ENCODE assay signal across 35 cellular contexts in the genomic region with DNA sequence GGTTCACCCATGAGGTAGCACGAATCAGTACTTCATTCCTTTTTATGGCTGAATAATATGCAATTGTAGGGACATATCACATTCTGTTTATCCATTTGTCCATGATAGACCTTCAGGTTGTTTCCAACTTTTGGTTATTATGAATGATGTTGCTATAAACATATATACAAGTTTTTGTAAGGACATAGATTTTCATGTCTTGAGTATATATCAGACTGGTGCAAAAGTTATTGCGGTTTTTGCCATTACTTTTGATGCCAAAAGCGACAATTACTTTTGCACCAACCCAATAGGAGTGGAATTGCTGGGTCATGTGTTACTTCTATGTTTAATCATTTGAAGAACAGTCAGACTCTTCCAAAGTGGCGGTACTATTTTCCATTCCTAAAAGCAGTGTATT.
DNase-seq lines count a peak whose midpoint lies in the region; ATAC-seq, FAIRE-seq and TF ChIP-seq lines count a peak whose summit lies in the region.
"Had no signal": no experiment of that assay in that cellular context is flagged by ENCODE, and none has a peak within 500 bp of the region (broad histone marks: within the 10 kb centered on the region; RNA-seq: fewer than 3 reads in every experiment).

No MANE protein-coding gene starts in this region.

- in situ Hi-C loops in HepG2 (cut with HindIII; ENCODE audit: extremely low pct_ligation_motif_present, low pct_unique_long_range_greater_than_20kb) (no loop called here), K562 (cut with MboI) (no loop called here)

- H3K36me3 ChIP-seq in HepG2 (replicated peaks in 1 of 2; ENCODE audit: control insufficient read depth in 1 of 2, insufficient read depth in 2 of 2, low read length in 2 of 2) (no peaks in the 10 kb centered on the region), right lobe of liver (no peaks in the 10 kb centered on the region), HEK293 (ENCODE audit: control insufficient read depth in 2 of 2, insufficient read depth in 1 of 2, low read length in 2 of 2) (no peaks in the 10 kb centered on the region), K562 (ENCODE audit: control insufficient read depth, insufficient read depth, low read length) (no peaks in the 10 kb centered on the region), smooth muscle cell (ENCODE audit: low read depth) (no peaks in the 10 kb centered on the region)
- H3K36me3 ChIP-seq: BE2C; BLaER1; BLaER1 treated with 17β-estradiol and CSF1 and Interleukin-3, amounts not matched to agents 10 nM and 100 nM had no signal

- H3K4me1 ChIP-seq in HepG2 (ENCODE audit: insufficient read depth, low read length) (no peaks in the 10 kb centered on the region), right lobe of liver (no peaks in the 10 kb centered on the region), HEK293 (ENCODE audit: control insufficient read depth, insufficient read depth, low read length) (no peaks in the 10 kb centered on the region), K562 (replicated peaks in 1 of 2; ENCODE audit: control insufficient read depth in 2 of 2, insufficient read depth in 2 of 2, low read length in 2 of 2) (no peaks in the 10 kb centered on the region), smooth muscle cell (ENCODE audit: low read depth) (no peaks in the 10 kb centered on the region)
- H3K4me1 ChIP-seq: A549; BE2C; BLaER1; BLaER1 treated with 17β-estradiol and CSF1 and Interleukin-3, amounts not matched to agents 10 nM and 100 nM; Caco-2 had no signal

- H3K27me3 ChIP-seq in HepG2 (ENCODE audit: control insufficient read depth in 1 of 2, insufficient read depth in 2 of 2, low read length in 2 of 2) = peaks cover 2 to 19% of the 10 kb centered on the region in 2 experiments; a peak in 2 of 5 replicates
- H3K27me3 ChIP-seq in right lobe of liver = no peaks in the 10 kb centered on the region
- peaks cover 0 to 9% of the 10 kb centered on the region in 2 experiments; a peak in 2 of 5 replicates for H3K27me3 ChIP-seq in K562 (ENCODE audit: control insufficient read depth in 2 of 2, insufficient read depth in 2 of 2, low read length in 2 of 2)
- H3K27me3 ChIP-seq in smooth muscle cell (ENCODE audit: low read depth) = no peaks in the 10 kb centered on the region
- H3K27me3 ChIP-seq: BE2C; BLaER1; BLaER1 treated with 17β-estradiol and CSF1 and Interleukin-3, amounts not matched to agents 10 nM and 100 nM had no signal

- H3K79me2 ChIP-seq in HepG2 (ENCODE audit: insufficient read depth, low read length) (no peaks in the 10 kb centered on the region), K562 (ENCODE audit: control insufficient read depth, insufficient read depth, low read length) (no peaks in the 10 kb centered on the region), smooth muscle cell (ENCODE audit: low read depth) (no peaks in the 10 kb centered on the region)

- intact Hi-C loops in HepG2 (cut with micrococcal nuclease; ENCODE audit: unreplicated experiment) (no loop called here), right lobe of liver (cut with DNase I) (no loop called here), K562 (cut with micrococcal nuclease) (no loop called here)

- H3K9me3 ChIP-seq in HepG2 (ENCODE audit: low read length) (no peaks in the 10 kb centered on the region), right lobe of liver (no peaks in the 10 kb centered on the region), HEK293 (ENCODE audit: control insufficient read depth, insufficient read depth, low read depth, low read length) (no peaks in the 10 kb centered on the region), K562 (replicated peaks; ENCODE audit: control insufficient read depth, insufficient read depth, low read depth, low read length) (no peaks in the 10 kb centered on the region), smooth muscle cell (replicated peaks; ENCODE audit: low read depth) (no peaks in the 10 kb centered on the region)
- H3K9me3 ChIP-seq: A549; BE2C; BLaER1; BLaER1 treated with 17β-estradiol and CSF1 and Interleukin-3, amounts not matched to agents 10 nM and 100 nM; Caco-2 had no signal

- CTCF ChIA-PET in HepG2 (lab: Yijun Ruan, JAX; ENCODE audit: low intra/inter-chr PET ratio, low total read pairs) = no interaction called here
- CTCF ChIA-PET in HEK293 (lab: Yijun Ruan, JAX) = no interaction called here
- CTCF ChIA-PET in HEK293T (lab: Yijun Ruan, JAX) = no interaction called here
- CTCF ChIA-PET in K562 (lab: Yijun Ruan, JAX; ENCODE audit: low intra/inter-chr PET ratio) = no interaction called here

- H4K20me1 ChIP-seq in HepG2 (ENCODE audit: insufficient read depth, low read length) = no peaks in the 10 kb centered on the region
- peaks cover 3% of the 10 kb centered on the region; the same call in 1 of the 2 replicates for H4K20me1 ChIP-seq in K562 (replicated peaks; ENCODE audit: control insufficient read depth, insufficient read depth, low read length)
- H4K20me1 ChIP-seq in smooth muscle cell (ENCODE audit: low read depth) = no peaks in the 10 kb centered on the region
- H4K20me1 ChIP-seq: BLaER1; BLaER1 treated with 17β-estradiol and CSF1 and Interleukin-3, amounts not matched to agents 10 nM and 100 nM had no signal

- H3K4me2 ChIP-seq in HepG2 (ENCODE audit: low read depth, low read length) = no peak overlapping the region
- H3K4me2 ChIP-seq in K562 (ENCODE audit: insufficient read depth, low read length) = no peak overlapping the region
- H3K4me2 ChIP-seq in smooth muscle cell = no peak overlapping the region
- H3K4me2 ChIP-seq: A549; BLaER1; BLaER1 treated with 17β-estradiol and CSF1 and Interleukin-3, amounts not matched to agents 10 nM and 100 nM had no signal

- DNase-seq in HepG2 (ENCODE audit: low spot score) = no peak
- DNase-seq in right lobe of liver = no peak
- no peak for DNase-seq in HEK293T (ENCODE audit: extremely low spot score)
- DNase-seq in K562 (ENCODE audit: extremely low read depth in 1 of 4, low spot score in 3 of 4) = no peak
- DNase-seq in D341Med (ENCODE audit: low spot score) = no peak
- no peak for DNase-seq in smooth muscle cell (lab: John Stamatoyannopoulos, UW; ENCODE audit: unreplicated experiment)
- no peak for DNase-seq in activated naive CD4-positive, alpha-beta T cell treated with anti-CD3 and anti-CD28 coated beads, Interleukin-2, amount 50 U/mL, for 16 hours
- DNase-seq: 8988T; ACHN; AML-193; BE2C; C1 segment of cervical spinal cord; Caco-2; Calu3; CD4-positive, alpha-beta memory T cell; CD4-positive, alpha-beta T cell; CD4-positive, CD25-positive, alpha-beta regulatory T cell; CD8-positive, alpha-beta memory T cell; CD8-positive, alpha-beta T cell; COR-L47; DMS 273 treated with DMSO at 0.1 percent for 48 hours; DMS153; DMS53; DMS79; DMS79 treated with DMSO at 0.1 percent for 48 hours; DND-41; EL had no signal

- TF ChIP-seq CTCF in HepG2 (CRISPR knock-in tag; IDR thresholded peaks at IDR 0.05) (no peak), right lobe of liver (IDR thresholded peaks at IDR 0.05) (no peak), HEK293 (tag by site-specific recombination; IDR thresholded peaks at IDR 0.05) (no peak), K562 (IDR thresholded peaks at IDR 0.05 in 2 of 3, conservative IDR thresholded peaks at IDR 0.05 in 1 of 3; ENCODE audit: insufficient read depth in 2 of 3, low read depth in 1 of 3, low read length in 3 of 3) (no peak), smooth muscle cell (IDR thresholded peaks at IDR 0.05; ENCODE audit: borderline replicate concordance, insufficient read depth, poor library complexity, severe bottlenecking) (no peak)

- H3K4me3 ChIP-seq in HepG2 (replicated peaks in 1 of 3; ENCODE audit: insufficient read depth in 1 of 3, low read depth in 2 of 3, low read length in 3 of 3) (no peak overlapping the region), right lobe of liver (no peak overlapping the region), HEK293 (ENCODE audit: low read depth, low read length) (no peak overlapping the region), K562 (no peak overlapping the region), smooth muscle cell (no peak overlapping the region)
- H3K4me3 ChIP-seq: A549; BLaER1; BLaER1 treated with 17β-estradiol and CSF1 and Interleukin-3, amounts not matched to agents 10 nM and 100 nM had no signal

- H3F3A ChIP-seq in smooth muscle cell (ENCODE audit: low read depth) = no peaks in the 10 kb centered on the region

- H3K9ac ChIP-seq in HepG2 (ENCODE audit: insufficient read depth, low read depth, low read length) = no peak overlapping the region
- H3K9ac ChIP-seq in K562 (ENCODE audit: insufficient read depth in 1 of 2, low read depth in 2 of 2, low read length in 2 of 2) = no peak overlapping the region
- H3K9ac ChIP-seq in smooth muscle cell (ENCODE audit: low read depth) = no peak overlapping the region
- H3K9ac ChIP-seq: BLaER1; BLaER1 treated with 17β-estradiol and CSF1 and Interleukin-3, amounts not matched to agents 10 nM and 100 nM had no signal

- no peak for FAIRE-seq in HepG2 (lab: Jason Lieb, UNC)
- no peak for FAIRE-seq in K562 (lab: Jason Lieb, UNC)
- FAIRE-seq: A204.1, A549, D721Med had no signal

- ATAC-seq in HepG2 (no peak), right lobe of liver (no peak), K562 (no peak)
- ATAC-seq: A549; CD8-positive, alpha-beta T cell had no signal

- TF ChIP-seq EP300 in HepG2 (IDR thresholded peaks at IDR 0.05; ENCODE audit: low read depth in 2 of 2, low read length in 2 of 2) = no peak
- no peak for TF ChIP-seq EP300 in HepG2 (CRISPR knock-in tag; IDR thresholded peaks at IDR 0.05; ENCODE audit: borderline replicate concordance)
- no peak for TF ChIP-seq EP300 in K562 (IDR thresholded peaks at IDR 0.05; ENCODE audit: low read length)

- H2AFZ ChIP-seq in HepG2 (ENCODE audit: low read length) = no peak overlapping the region
- no peak overlapping the region for H2AFZ ChIP-seq in K562 (ENCODE audit: low read depth, low read length)
- H2AFZ ChIP-seq in smooth muscle cell (ENCODE audit: low read depth) = no peak overlapping the region

- POLR2A ChIA-PET in HepG2 (lab: Yijun Ruan, JAX) = no interaction called here
- POLR2A ChIA-PET in HEK293 (lab: Yijun Ruan, JAX) = no interaction called here
- POLR2A ChIA-PET in HEK293T (lab: Yijun Ruan, JAX) = no interaction called here
- POLR2A ChIA-PET in K562 (lab: Yijun Ruan, JAX) = no interaction called here

- no peak overlapping the region for H3K27ac ChIP-seq in HepG2 (ENCODE audit: extremely low read length, insufficient read depth, low read length)
- no peak overlapping the region for H3K27ac ChIP-seq in right lobe of liver
- no peak overlapping the region for H3K27ac ChIP-seq in HEK293 (ENCODE audit: extremely low read depth, low read depth, low read length)
- H3K27ac ChIP-seq in K562 (ENCODE audit: extremely low read depth, low read depth, low read length) = no peak overlapping the region
- H3K27ac ChIP-seq in smooth muscle cell (ENCODE audit: low read depth) = no peak overlapping the region
- H3K27ac ChIP-seq: 22Rv1; A549; BLaER1; BLaER1 treated with 17β-estradiol and CSF1 and Interleukin-3, amounts not matched to agents 10 nM and 100 nM; C4-2B had no signal

- no peak for TF ChIP-seq RAD21 in HepG2 (CRISPR knock-in tag; IDR thresholded peaks at IDR 0.05)
- TF ChIP-seq RAD21 in K562 (CRISPR knock-in tag; conservative IDR thresholded peaks at IDR 0.05 in 1 of 2, IDR thresholded peaks at IDR 0.05 in 1 of 2) = no peak

- H3K9me1 ChIP-seq in K562 (ENCODE audit: control insufficient read depth, insufficient read depth, low read length) = peaks cover 4% of the 10 kb centered on the region

- BruUV-seq in HepG2 (replicated peaks; lab: Mats Ljungman, UMichigan) (no TSS peak), K562 (replicated peaks; lab: Mats Ljungman, UMichigan) (no TSS peak)

- TF ChIP-seq POLR2A in HepG2 (IDR thresholded peaks at IDR 0.05; ENCODE audit: insufficient read depth in 1 of 2, low read depth in 2 of 2, low read length in 2 of 2) (no peak), right lobe of liver (IDR thresholded peaks at IDR 0.05) (no peak), K562 (conservative IDR thresholded peaks at IDR 0.05) (no peak)

- 10% methylated on average over 4 of the region's 4 CpGs for WGBS in HepG2 (ENCODE audit: low lambda C conversion rate)
- 86% methylated on average over 4 of the region's 4 CpGs for WGBS in right lobe of liver (ENCODE audit: insufficient coverage, low coverage, low lambda C conversion rate, missing lambda C conversion rate)
- WGBS in K562 (ENCODE audit: insufficient coverage, low coverage, missing lambda C conversion rate) = 2% methylated on average over 4 of the region's 4 CpGs
- WGBS in smooth muscle cell (ENCODE audit: low lambda C conversion rate) = 98% methylated on average over 4 of the region's 4 CpGs
